In the genomic region with DNA sequence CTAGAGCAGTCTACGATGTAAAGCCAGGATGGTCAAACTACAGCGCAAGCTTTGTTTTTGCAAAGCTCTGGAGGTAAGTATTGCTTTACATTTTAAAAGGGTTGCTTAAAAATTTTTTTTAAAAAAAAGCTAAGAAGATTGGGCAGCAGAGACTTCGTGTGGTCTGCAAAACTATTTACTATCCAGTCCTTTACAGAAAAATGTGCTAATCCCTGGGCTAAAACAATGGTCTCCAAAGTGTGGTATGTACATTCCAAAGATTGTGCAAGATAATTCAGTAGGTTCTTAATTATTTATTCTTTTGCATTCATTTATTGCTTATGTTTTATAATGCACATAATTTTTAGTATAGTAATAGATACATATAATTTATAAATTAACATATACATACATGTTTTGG, we compare ENCODE assay signal across 24 cellular contexts.
DNase-seq lines count a peak whose midpoint lies in the region; ATAC-seq, FAIRE-seq and TF ChIP-seq lines count a peak whose summit lies in the region.
"Had no signal": no experiment of that assay in that cellular context is flagged by ENCODE, and none has a peak within 500 bp of the region (broad histone marks: within the 10 kb centered on the region; RNA-seq: fewer than 3 reads in every experiment).

No MANE protein-coding gene starts in this region.

- H3K27me3 ChIP-seq in mammary epithelial cell (ENCODE audit: insufficient read depth, low read length) (no peaks in the 10 kb centered on the region), breast epithelium (no peaks in the 10 kb centered on the region), smooth muscle cell (ENCODE audit: low read depth) (no peaks in the 10 kb centered on the region)
- H3K27me3 ChIP-seq: BE2C; BLaER1 treated with 17β-estradiol and CSF1 and Interleukin-3, amounts not matched to agents 10 nM and 100 nM had no signal

- BruUV-seq in mammary epithelial cell (replicated peaks; lab: Mats Ljungman, UMichigan): no TSS peak

- H3K9me3 Mint-ChIP-seq in activated naive CD4-positive, alpha-beta T cell treated with anti-CD3 and anti-CD28 coated beads, Interleukin-2, amount 10 ng/mL, durations not matched to agents 7 days and 5 days: peaks cover 7% of the 10 kb centered on the region

- CTCF ChIA-PET in mammary epithelial cell (lab: Charles Lee; ENCODE audit: low non-redundant PET): no interaction called here
- CTCF ChIA-PET in activated naive CD4-positive, alpha-beta T cell treated with anti-CD3 and anti-CD28 coated beads, Interleukin-2, amount 10 ng/mL, durations not matched to agents 7 days and 5 days (lab: Charles Lee): no interaction called here
- CTCF ChIA-PET in HEK293T (lab: Yijun Ruan, JAX): no interaction called here

- H3K79me2 ChIP-seq in mammary epithelial cell (ENCODE audit: insufficient read depth, low read length) (no peaks in the 10 kb centered on the region), smooth muscle cell (ENCODE audit: low read depth) (no peaks in the 10 kb centered on the region)

- H3K27ac ChIP-seq in mammary epithelial cell (ENCODE audit: insufficient read depth, low read depth, low read length) (no peak overlapping the region), breast epithelium (no peak overlapping the region), kidney (ENCODE audit: low read depth in 2 of 2, low read length in 2 of 2) (peak overlapping the region; percentile 7 to 52), smooth muscle cell (ENCODE audit: low read depth) (no peak overlapping the region)
- H3K27ac ChIP-seq: 22Rv1; BLaER1 treated with 17β-estradiol and CSF1 and Interleukin-3, amounts not matched to agents 10 nM and 100 nM had no signal

- H3K4me1 ChIP-seq in mammary epithelial cell (ENCODE audit: insufficient read depth, low read length) (peaks cover 7% of the 10 kb centered on the region), breast epithelium (no peaks in the 10 kb centered on the region), kidney (ENCODE audit: control insufficient read depth in 1 of 2, insufficient read depth in 1 of 2, low read depth in 1 of 2, low read length in 2 of 2) (peaks cover 0 to 11% of the 10 kb centered on the region in 2 donors), smooth muscle cell (ENCODE audit: low read depth) (no peaks in the 10 kb centered on the region)
- H3K4me1 ChIP-seq: BE2C; BLaER1 treated with 17β-estradiol and CSF1 and Interleukin-3, amounts not matched to agents 10 nM and 100 nM had no signal

- dilution Hi-C loops in mammary epithelial cell (cut with HindIII; ENCODE audit: low sequenced_read_pairs): no loop called here

- no peaks in the 10 kb centered on the region for H3K36me3 Mint-ChIP-seq in activated naive CD4-positive, alpha-beta T cell treated with anti-CD3 and anti-CD28 coated beads, Interleukin-2, amount 10 ng/mL, durations not matched to agents 7 days and 5 days
- H3K36me3 Mint-ChIP-seq: CD14-positive monocyte; CD8-positive, alpha-beta memory T cell had no signal

- no peak overlapping the region for H3K4me2 ChIP-seq in mammary epithelial cell (ENCODE audit: insufficient read depth, low read depth, low read length)
- H3K4me2 ChIP-seq in smooth muscle cell: no peak overlapping the region
- H3K4me2 ChIP-seq: BLaER1 treated with 17β-estradiol and CSF1 and Interleukin-3, amounts not matched to agents 10 nM and 100 nM had no signal

- no peaks in the 10 kb centered on the region for H3K9me3 ChIP-seq in mammary epithelial cell (replicated peaks; ENCODE audit: insufficient read depth, low read length)
- peaks cover 0 to 7% of the 10 kb centered on the region in 2 donors for H3K9me3 ChIP-seq in breast epithelium
- no peaks in the 10 kb centered on the region for H3K9me3 ChIP-seq in kidney (ENCODE audit: control insufficient read depth in 1 of 2, low read length in 2 of 2)
- no peaks in the 10 kb centered on the region for H3K9me3 ChIP-seq in smooth muscle cell (replicated peaks; ENCODE audit: low read depth)
- H3K9me3 ChIP-seq: BE2C had no signal

- POLR2A ChIA-PET in HEK293T (lab: Yijun Ruan, JAX): no interaction called here

- TF ChIP-seq POLR2A in breast epithelium (IDR thresholded peaks at IDR 0.05): no peak

- intact Hi-C loops in mammary epithelial cell (cut with micrococcal nuclease): no loop called here
- intact Hi-C loops in breast epithelium (cut with DNase I; ENCODE audit: low total_unique reads): no loop called here
- intact Hi-C loops in kidney (cut with DNase I): no loop called here

- H3F3A ChIP-seq in smooth muscle cell (ENCODE audit: low read depth): no peaks in the 10 kb centered on the region

- no peaks in the 10 kb centered on the region for H4K20me1 ChIP-seq in mammary epithelial cell (ENCODE audit: insufficient read depth, low read length)
- H4K20me1 ChIP-seq in smooth muscle cell (ENCODE audit: low read depth): no peaks in the 10 kb centered on the region
- H4K20me1 ChIP-seq: BLaER1 treated with 17β-estradiol and CSF1 and Interleukin-3, amounts not matched to agents 10 nM and 100 nM had no signal

- in situ Hi-C loops in mammary epithelial cell (cut with MboI; ENCODE audit: low sequenced_read_pairs in 2 of 2): no loop called here

- ATAC-seq in GM18907 (IDR thresholded peaks at IDR 0.05; ENCODE audit: unreplicated experiment): no peak
- ATAC-seq: GM12878 had no signal

- TF ChIP-seq CTCF in mammary epithelial cell (conservative IDR thresholded peaks at IDR 0.05 in 1 of 2, IDR thresholded peaks at IDR 0.05 in 1 of 2; ENCODE audit: extremely low read depth in 1 of 2, insufficient read depth in 1 of 2, low read depth in 1 of 2, low read length in 2 of 2) (no peak), breast epithelium (IDR thresholded peaks at IDR 0.05) (no peak), kidney (IDR thresholded peaks at IDR 0.05; ENCODE audit: borderline replicate concordance, extremely low read depth, insufficient read depth) (no peak), smooth muscle cell (IDR thresholded peaks at IDR 0.05; ENCODE audit: borderline replicate concordance, insufficient read depth, poor library complexity, severe bottlenecking) (no peak)

- H3K9ac ChIP-seq in mammary epithelial cell (ENCODE audit: insufficient read depth, low read length) (no peak overlapping the region), kidney (ENCODE audit: low read length in 2 of 2) (no peak overlapping the region), smooth muscle cell (ENCODE audit: low read depth) (no peak overlapping the region)
- H3K9ac ChIP-seq: BLaER1 treated with 17β-estradiol and CSF1 and Interleukin-3, amounts not matched to agents 10 nM and 100 nM had no signal

- no peaks in the 10 kb centered on the region for H3K4me1 Mint-ChIP-seq in activated naive CD4-positive, alpha-beta T cell treated with anti-CD3 and anti-CD28 coated beads, Interleukin-2, amount 10 ng/mL, durations not matched to agents 7 days and 5 days
- H3K4me1 Mint-ChIP-seq: CD14-positive monocyte; CD8-positive, alpha-beta memory T cell had no signal

- DNase-seq in mammary epithelial cell (no peak), breast epithelium (ENCODE audit: low spot score in 2 of 2) (no peak), kidney (no peak), renal cortical epithelial cell (ENCODE audit: low read depth) (peak; percentile 51), smooth muscle cell (lab: John Stamatoyannopoulos, UW; ENCODE audit: unreplicated experiment) (no peak), HEK293T (ENCODE audit: extremely low spot score) (no peak)
- no peak for DNase-seq in activated naive CD4-positive, alpha-beta T cell treated with anti-CD3 and anti-CD28 coated beads, Interleukin-2, amount 10 ng/mL, durations not matched to agents 7 days and 5 days
- DNase-seq: AML-193; BE2C; CD4-positive, alpha-beta T cell; CD8-positive, alpha-beta memory T cell; DMS 273 treated with DMSO at 0.1 percent for 48 hours; DMS79; H7; HCEC 1CT had no signal

- FAIRE-seq in kidney (lab: Jason Lieb, UNC): no peak
- FAIRE-seq: A204.1, D721Med, G401.6, GM12878, H1 had no signal

- H2AFZ ChIP-seq in mammary epithelial cell (ENCODE audit: low read depth, low read length): peak overlapping the region; percentile 84
- peak overlapping the region; percentile 43 for H2AFZ ChIP-seq in smooth muscle cell (ENCODE audit: low read depth)

- 17% methylated on average over 2 of the region's 3 CpGs for WGBS in mammary epithelial cell (ENCODE audit: low coverage, missing lambda C conversion rate)
- WGBS in smooth muscle cell (ENCODE audit: low lambda C conversion rate): 50% methylated on average over 3 of the region's 3 CpGs

- H3K27me3 Mint-ChIP-seq in activated naive CD4-positive, alpha-beta T cell treated with anti-CD3 and anti-CD28 coated beads, Interleukin-2, amount 10 ng/mL, durations not matched to agents 7 days and 5 days: no peaks in the 10 kb centered on the region
- H3K27me3 Mint-ChIP-seq: CD4-positive, alpha-beta T cell had no signal

- H3K4me3 ChIP-seq in mammary epithelial cell (replicated peaks in 1 of 3; ENCODE audit: insufficient read depth in 1 of 3, low read depth in 2 of 3, low read length in 3 of 3): no peak overlapping the region
- no peak overlapping the region for H3K4me3 ChIP-seq in breast epithelium
- peak overlapping the region; percentile 16 to 23 for H3K4me3 ChIP-seq in kidney (ENCODE audit: low read length in 2 of 2)
- no peak overlapping the region for H3K4me3 ChIP-seq in smooth muscle cell
- H3K4me3 ChIP-seq: BLaER1 treated with 17β-estradiol and CSF1 and Interleukin-3, amounts not matched to agents 10 nM and 100 nM; GM12878 had no signal

- no peak overlapping the region for H3K4me3 Mint-ChIP-seq in activated naive CD4-positive, alpha-beta T cell treated with anti-CD3 and anti-CD28 coated beads, Interleukin-2, amount 10 ng/mL, durations not matched to agents 7 days and 5 days
- H3K4me3 Mint-ChIP-seq: CD14-positive monocyte; CD4-positive, alpha-beta T cell; CD8-positive, alpha-beta memory T cell had no signal

- H3K36me3 ChIP-seq in mammary epithelial cell (ENCODE audit: insufficient read depth, low read length): no peaks in the 10 kb centered on the region
- H3K36me3 ChIP-seq in breast epithelium: no peaks in the 10 kb centered on the region
- H3K36me3 ChIP-seq in kidney (ENCODE audit: control insufficient read depth in 1 of 2, insufficient read depth in 2 of 2, low read length in 2 of 2): no peaks in the 10 kb centered on the region
- no peaks in the 10 kb centered on the region for H3K36me3 ChIP-seq in smooth muscle cell (ENCODE audit: low read depth)
- H3K36me3 ChIP-seq: BE2C; BLaER1 treated with 17β-estradiol and CSF1 and Interleukin-3, amounts not matched to agents 10 nM and 100 nM had no signal

- no peak overlapping the region for H3K27ac Mint-ChIP-seq in activated naive CD4-positive, alpha-beta T cell treated with anti-CD3 and anti-CD28 coated beads, Interleukin-2, amount 10 ng/mL, durations not matched to agents 7 days and 5 days
- H3K27ac Mint-ChIP-seq: CD14-positive monocyte; CD4-positive, alpha-beta T cell; CD8-positive, alpha-beta memory T cell had no signal

TF ChIP-seq in HEK293T, 16 proteins besides CTCF, POLR2A, EP300 and RAD21:
- no peak for TF ChIP-seq HDGF (IDR thresholded peaks at IDR 0.05; ENCODE audit: borderline replicate concordance)

Comparison
In these comparisons a context has a peak if more than half of its experiments do, and no peak if none do; other contexts are left out.
1. H3K27ac ChIP-seq: peak in kidney (2 of 2); none in mammary epithelial cell (single experiment), breast epithelium (0 of 2) and smooth muscle cell (single experiment).
2. H3K4me3 ChIP-seq: peak in kidney (2 of 2); none in mammary epithelial cell (0 of 3), breast epithelium (0 of 3) and smooth muscle cell (single experiment).